In genomic region chr3:195897081-195897852, GRCh38 we compare ENCODE assay signal across 7 cellular contexts. TPM values are rescaled to one million over a fixed set of nuclear protein-coding genes. Genes with fewer than 3 reads are reported as not detected.
A peak's percentile ranks its signal among the peaks of the same experiment; 100 is the strongest.
DNase-seq lines count a peak whose midpoint lies in the region; ATAC-seq and TF ChIP-seq lines count a peak whose summit lies in the region.

No MANE protein-coding gene starts in this region.

- no peaks in the 10 kb centered on the region for H3K27me3 ChIP-seq in foreskin keratinocyte
- no peaks in the 10 kb centered on the region for H3K27me3 ChIP-seq in smooth muscle cell (ENCODE audit: low read depth)

- H3F3A ChIP-seq in smooth muscle cell (ENCODE audit: low read depth), result peaks cover 16% of the 10 kb centered on the region

- H3K9ac ChIP-seq in smooth muscle cell (ENCODE audit: low read depth), result no peak overlapping the region

- H3K27ac ChIP-seq in foreskin keratinocyte (no peak overlapping the region), smooth muscle cell (ENCODE audit: low read depth) (peak overlapping the region; percentile 70)

- peaks cover 22% of the 10 kb centered on the region for H3K79me2 ChIP-seq in smooth muscle cell (ENCODE audit: low read depth)

- no peak overlapping the region for H2AFZ ChIP-seq in smooth muscle cell (ENCODE audit: low read depth)

- peak; percentile 56 for ATAC-seq in foreskin keratinocyte
- ATAC-seq in HG03175 (IDR thresholded peaks at IDR 0.05; ENCODE audit: unreplicated experiment), result no peak

- peak; percentile 79 for DNase-seq in HK-2 (ENCODE audit: unreplicated experiment)
- DNase-seq in foreskin keratinocyte, result peak; percentile 75 to 87
- no peak for DNase-seq in smooth muscle cell (lab: John Stamatoyannopoulos, UW; ENCODE audit: unreplicated experiment)
- DNase-seq in DMS79 (lab: John Stamatoyannopoulos, UW), result no peak
- DNase-seq in LoVo (ENCODE audit: low spot score), result no peak

- peak overlapping the region; percentile 5; the same call in 1 of the 2 replicates for H3K4me3 ChIP-seq in WI38 (ENCODE audit: low read depth, low read length)
- H3K4me3 ChIP-seq in smooth muscle cell, result no peak overlapping the region

- peaks cover 24% of the 10 kb centered on the region for H4K20me1 ChIP-seq in smooth muscle cell (ENCODE audit: low read depth)

- TF ChIP-seq CTCF in WI38 (IDR thresholded peaks at IDR 0.05; ENCODE audit: low read depth, low read length) (no peak), foreskin keratinocyte (conservative IDR thresholded peaks at IDR 0.05) (no peak), smooth muscle cell (IDR thresholded peaks at IDR 0.05; ENCODE audit: borderline replicate concordance, insufficient read depth, poor library complexity, severe bottlenecking) (no peak)

- no peaks in the 10 kb centered on the region for H3K9me3 ChIP-seq in smooth muscle cell (replicated peaks; ENCODE audit: low read depth)

- H3K4me1 ChIP-seq in foreskin keratinocyte, result peaks cover 15% of the 10 kb centered on the region
- peaks cover 24% of the 10 kb centered on the region for H3K4me1 ChIP-seq in smooth muscle cell (ENCODE audit: low read depth)

- H3K36me3 ChIP-seq in smooth muscle cell (ENCODE audit: low read depth), result no peaks in the 10 kb centered on the region

- H3K4me2 ChIP-seq in smooth muscle cell, result peak overlapping the region; percentile 99

- 32% methylated on average over 10 of the region's 10 CpGs for WGBS in smooth muscle cell (ENCODE audit: low lambda C conversion rate)

RNA-seq across cellular contexts. Expression of gene TNK2, which starts 11.1 kb away (rescaled TPM):
- total RNA-seq in foreskin keratinocyte (26.7 and 29.8 TPM in 2 replicates), smooth muscle cell (4.3 and 10.6 TPM in 2 replicates)
- polyA plus RNA-seq in foreskin keratinocyte (28.1 and 30.7 TPM in 2 replicates), smooth muscle cell (2.8 and 8.2 TPM in 2 replicates)

Comparison
In these comparisons a context has a peak if more than half of its experiments do, and no peak if none do; other contexts are left out.
1. DNase-seq: peak in HK-2 (single experiment) and foreskin keratinocyte (2 of 2); none in smooth muscle cell (single experiment), DMS79 (single experiment) and LoVo (single experiment).